Comparison of ENCODE assay signal across 8 cellular contexts in genomic region chr19:16495982-16496612, GRCh38. TPM values are rescaled to one million over a fixed set of nuclear protein-coding genes. Genes with fewer than 3 reads are reported as not detected.
A peak's percentile ranks its signal among the peaks of the same experiment; 100 is the strongest.
DNase-seq lines count a peak whose midpoint lies in the region; ATAC-seq, FAIRE-seq and TF ChIP-seq lines count a peak whose summit lies in the region.

TSS of gene C19orf44 (plus strand) at chr19:16496394. CDS start at chr19:16500793, 4,399 bp downstream.
A gene with protein sequence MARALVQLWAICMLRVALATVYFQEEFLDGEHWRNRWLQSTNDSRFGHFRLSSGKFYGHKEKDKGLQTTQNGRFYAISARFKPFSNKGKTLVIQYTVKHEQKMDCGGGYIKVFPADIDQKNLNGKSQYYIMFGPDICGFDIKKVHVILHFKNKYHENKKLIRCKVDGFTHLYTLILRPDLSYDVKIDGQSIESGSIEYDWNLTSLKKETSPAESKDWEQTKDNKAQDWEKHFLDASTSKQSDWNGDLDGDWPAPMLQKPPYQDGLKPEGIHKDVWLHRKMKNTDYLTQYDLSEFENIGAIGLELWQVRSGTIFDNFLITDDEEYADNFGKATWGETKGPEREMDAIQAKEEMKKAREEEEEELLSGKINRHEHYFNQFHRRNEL (minus strand): TSS chr19:16496167. CDS start chr19:16496129, 38 bp downstream.

- dilution Hi-C loops in keratinocyte (cut with MboI; ENCODE audit: extremely low pct_ligation_motif_present, low sequenced_read_pairs), result no loop called here

- peak within 1 kb of the TSS; percentile 97 for H2AFZ ChIP-seq in keratinocyte (ENCODE audit: control insufficient read depth, low read length)

- H4K20me1 ChIP-seq in keratinocyte (ENCODE audit: control insufficient read depth, extremely low read depth, insufficient read depth, low read length), result no peaks in the 10 kb centered on the region

- H3K79me2 ChIP-seq in keratinocyte (ENCODE audit: control insufficient read depth, insufficient read depth, low read length), result peaks cover 13% of the 10 kb centered on the region

- peak; percentile 49 for FAIRE-seq in keratinocyte (lab: Jason Lieb, UNC)

- H3K4me3 ChIP-seq in keratinocyte (ENCODE audit: control insufficient read depth in 2 of 3, extremely low read depth in 1 of 3, insufficient read depth in 2 of 3, low read depth in 1 of 3, low read length in 3 of 3), result peak within 1 kb of the TSS; percentile 68 to 92 (median 84)

- peak within 1 kb of the TSS; percentile 66 for H3K27ac ChIP-seq in keratinocyte (ENCODE audit: control insufficient read depth, insufficient read depth, low read length)

- H3K9me3 ChIP-seq in keratinocyte (ENCODE audit: control insufficient read depth, low read depth, low read length), result no peaks in the 10 kb centered on the region

- peak; percentile 92 for ATAC-seq in HG03378 (IDR thresholded peaks at IDR 0.05; ENCODE audit: unreplicated experiment)

- DNase-seq in AML-193 (lab: John Stamatoyannopoulos, UW) (peak; percentile 96), NCI-H446 treated with DMSO at 0.1 percent for 48 hours (lab: John Stamatoyannopoulos, UW) (peak; percentile 98), cerebellum (ENCODE audit: low spot score) (peak; percentile 98), keratinocyte (ENCODE audit: low read depth, low spot score) (peak; percentile 84)
- peak; percentile 96 for DNase-seq in activated CD4-positive, CD25-positive, alpha-beta regulatory T cell treated with anti-CD3 and anti-CD28 coated beads, Interleukin-2, amount 50 U/mL, for 72 hours
- peak; percentile 95 to 96 (median 96) for DNase-seq in stimulated activated CD4-positive, alpha-beta T cell treated with anti-CD3 and anti-CD28 coated beads, Interleukin-12 subunit alpha, Interleukin-12 subunit beta, amount 100 ng/mL, for 48 hours (ENCODE audit: low read depth in 2 of 3, low spot score in 1 of 3)

- peak within 1 kb of the TSS; percentile 87 for H3K4me2 ChIP-seq in keratinocyte (ENCODE audit: control insufficient read depth, extremely low read depth, insufficient read depth, low read depth, low read length)

- H3K9ac ChIP-seq in keratinocyte (ENCODE audit: control insufficient read depth, extremely low read depth, insufficient read depth, low read length), result peak within 1 kb of the TSS; percentile 67

- peak in 1 of 3 experiments; percentile 22 for TF ChIP-seq CTCF in keratinocyte (optimal IDR thresholded peaks at IDR 0.05 in 1 of 3, IDR thresholded peaks at IDR 0.05 in 1 of 3, conservative IDR thresholded peaks at IDR 0.05 in 1 of 3; ENCODE audit: extremely low read depth in 1 of 3, insufficient read depth in 2 of 3, low read length in 3 of 3)

- H3K4me1 ChIP-seq in keratinocyte (ENCODE audit: control insufficient read depth, extremely low read depth, insufficient read depth, low read length), result peaks cover 5% of the 10 kb centered on the region

- H3K36me3 ChIP-seq in keratinocyte (ENCODE audit: control insufficient read depth in 2 of 2, extremely low read depth in 1 of 2, insufficient read depth in 2 of 2, low read length in 2 of 2), result peaks cover 0 to 4% of the 10 kb centered on the region in 2 experiments

- peak; percentile 86 for TF ChIP-seq POLR2A in GM19099 (IDR thresholded peaks at IDR 0.05; ENCODE audit: extremely low read depth, insufficient read length, low read depth)

- no peaks in the 10 kb centered on the region for H3K27me3 ChIP-seq in keratinocyte (ENCODE audit: control insufficient read depth, extremely low read depth, insufficient read depth, low read length)

- no peaks in the 10 kb centered on the region for H3K9me1 ChIP-seq in keratinocyte (ENCODE audit: control insufficient read depth, extremely low read depth, insufficient read depth, low read length)

RNA-seq across cellular contexts. Expression of gene C19orf44, which starts in this region (rescaled TPM):
- total RNA-seq in cerebellum, result 5.6 TPM
- polyA plus RNA-seq in keratinocyte, result 1.7 to 3.2 TPM (median 2.7 TPM) in 3 replicates
- 1.4 TPM for polyA plus RNA-seq in keratinocyte (2011; ENCODE audit: low read depth)
- polyA plus RNA-seq in keratinocyte (2011; cell fraction: cytosol; rRNA removed), result 2.3 and 2.6 TPM in 2 replicates
- polyA plus RNA-seq in keratinocyte (2011; cell fraction: nucleus; rRNA removed), result 7.7 and 8.4 TPM in 2 replicates
- 2.1 and 2.4 TPM in 2 replicates for polyA plus RNA-seq in keratinocyte (2012; ENCODE audit: low replicate concordance)
- polyA minus RNA-seq in keratinocyte, result 0.99 to 2.8 TPM (median 2.6 TPM) in 3 replicates
- polyA minus RNA-seq in keratinocyte (2011; cell fraction: cytosol; rRNA and poly(A)+ RNA removed), result not detected
- polyA minus RNA-seq in keratinocyte (2011; cell fraction: nucleus; rRNA and poly(A)+ RNA removed), result 1.8 and 2.2 TPM in 2 replicates

RNA-seq across cellular contexts. Expression of the second gene that starts in this region (rescaled TPM):
- not detected for total RNA-seq in cerebellum
- 0.04 to 0.05 TPM in 2 of 3 replicates, not detected in the other for polyA plus RNA-seq in keratinocyte
- 0.61 TPM for polyA plus RNA-seq in keratinocyte (2011; ENCODE audit: low read depth)
- not detected in 2 replicates for polyA plus RNA-seq in keratinocyte (2011; cell fraction: cytosol; rRNA removed)
- polyA plus RNA-seq in keratinocyte (2011; cell fraction: nucleus; rRNA removed), result 0.15 TPM in 1 of 2 replicates, not detected in the other
- polyA plus RNA-seq in keratinocyte (2012; ENCODE audit: low replicate concordance), result 0.20 TPM in 1 of 2 replicates, not detected in the other
- 0.74 TPM in 1 of 3 replicates, not detected in the others for polyA minus RNA-seq in keratinocyte
- not detected for polyA minus RNA-seq in keratinocyte (2011; cell fraction: cytosol; rRNA and poly(A)+ RNA removed)
- not detected in 2 replicates for polyA minus RNA-seq in keratinocyte (2011; cell fraction: nucleus; rRNA and poly(A)+ RNA removed)

Comparison
In these comparisons a context has a peak if more than half of its experiments do, and no peak if none do; other contexts are left out.
1. Peak in every context shown above with its lines: DNase-seq, ATAC-seq, H3K4me3 ChIP-seq and H3K27ac ChIP-seq.